ENCODE assay signal across 11 cellular contexts in the genomic region with DNA sequence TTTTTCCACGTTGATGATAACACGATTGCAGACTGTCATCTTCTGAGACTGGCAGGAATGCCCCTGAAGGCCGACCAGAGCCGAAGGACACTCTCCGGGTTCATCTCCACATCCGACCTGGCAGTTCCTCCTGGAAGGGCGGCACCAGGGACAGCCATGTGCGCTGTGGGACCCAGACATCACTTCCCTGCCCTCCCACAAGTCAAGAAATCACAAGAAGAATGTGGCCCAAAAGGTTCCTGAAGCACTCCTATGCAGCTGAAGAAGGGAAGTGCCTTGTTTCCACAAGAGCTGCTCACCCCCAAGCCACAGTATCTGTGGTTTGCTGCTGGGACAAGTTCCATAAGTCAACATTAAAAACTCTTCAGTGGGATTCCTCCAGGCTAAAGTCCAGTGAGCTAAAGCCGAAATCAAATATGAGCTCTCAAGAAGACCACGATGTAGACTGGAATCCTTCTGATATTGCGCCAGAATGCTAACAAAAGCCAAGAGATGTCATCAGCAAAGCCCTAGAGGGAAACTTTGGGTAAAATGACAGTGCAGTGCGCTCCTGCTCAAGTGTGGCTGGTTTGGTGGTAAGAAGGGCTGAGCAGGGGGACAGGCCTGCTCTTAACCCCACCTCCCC. TPM values are rescaled to one million over a fixed set of nuclear protein-coding genes. Genes with fewer than 3 reads are reported as not detected.
DNase-seq lines count a peak whose midpoint lies in the region; ATAC-seq and TF ChIP-seq lines count a peak whose summit lies in the region.
"Had no signal": no experiment of that assay in that cellular context is flagged by ENCODE, and none has a peak within 500 bp of the region (broad histone marks: within the 10 kb centered on the region; RNA-seq: fewer than 3 reads in every experiment).

No MANE protein-coding gene starts in this region.

- no peaks in the 10 kb centered on the region for H3K36me3 ChIP-seq in fibroblast of lung (ENCODE audit: control insufficient read depth, insufficient read depth, low read length)
- no peaks in the 10 kb centered on the region for H3K36me3 ChIP-seq in sigmoid colon

- peak overlapping the region; percentile 21 for H3K4me3 Mint-ChIP-seq in Calu3 (ENCODE audit: low read depth, unreplicated experiment)
- no peak overlapping the region for H3K4me3 Mint-ChIP-seq in CD4-positive, alpha-beta T cell
- H3K4me3 Mint-ChIP-seq in activated T-cell treated with anti-CD3 and anti-CD28 coated beads, Interleukin-2, amount 50 U/mL, for 24 hours = no peak overlapping the region

- H3K4me1 Mint-ChIP-seq in Calu3 (ENCODE audit: low read depth, unreplicated experiment) = peaks cover 80% of the 10 kb centered on the region
- peaks cover 30% of the 10 kb centered on the region for H3K4me1 Mint-ChIP-seq in CD4-positive, alpha-beta T cell (ENCODE audit: low read depth)
- peaks cover 49% of the 10 kb centered on the region for H3K4me1 Mint-ChIP-seq in activated T-cell treated with anti-CD3 and anti-CD28 coated beads, Interleukin-2, amount 50 U/mL, for 24 hours (ENCODE audit: low read depth)

- no TSS peak for BruUV-seq in Calu3 (replicated peaks; lab: Mats Ljungman, UMichigan)

- H2AFZ ChIP-seq in fibroblast of lung (ENCODE audit: low read length) = no peak overlapping the region

- no peak for TF ChIP-seq POLR2A in sigmoid colon (IDR thresholded peaks at IDR 0.05)

- H3K27ac ChIP-seq in fibroblast of lung (ENCODE audit: insufficient read depth, low read length) = peak overlapping the region; percentile 67
- peak overlapping the region; percentile 89 to 93 (median 90) for H3K27ac ChIP-seq in sigmoid colon
- H3K27ac ChIP-seq in CD4-positive, alpha-beta T cell (ENCODE audit: low read depth, low read length) = no peak overlapping the region

- H3K9me3 ChIP-seq in fibroblast of lung (ENCODE audit: control insufficient read depth, insufficient read depth, low read depth, low read length) = no peaks in the 10 kb centered on the region
- H3K9me3 ChIP-seq in sigmoid colon = no peaks in the 10 kb centered on the region
- H3K9me3 ChIP-seq in CD4-positive, alpha-beta T cell (ENCODE audit: control insufficient read depth, low read length) = no peaks in the 10 kb centered on the region

- peaks cover 3% of the 10 kb centered on the region for H4K20me1 ChIP-seq in fibroblast of lung (ENCODE audit: control insufficient read depth, extremely low read depth, insufficient read depth, low read length)

- CTCF ChIA-PET in Calu3 (lab: Charles Lee) = no interaction called here
- CTCF ChIA-PET in CD4-positive, alpha-beta T cell (lab: Charles Lee) = no interaction called here

- H3K27me3 ChIP-seq in fibroblast of lung (ENCODE audit: control insufficient read depth, insufficient read depth, low read length) (no peaks in the 10 kb centered on the region), sigmoid colon (no peaks in the 10 kb centered on the region)
- H3K27me3 ChIP-seq in CD4-positive, alpha-beta T cell (ENCODE audit: control insufficient read depth, insufficient read depth, low read length) = no peaks in the 10 kb centered on the region

- TF ChIP-seq EP300 in sigmoid colon (IDR thresholded peaks at IDR 0.05) = no peak

- TF ChIP-seq CTCF in Calu3 (IDR thresholded peaks at IDR 0.05; ENCODE audit: unreplicated experiment) (no peak), fibroblast of lung (conservative IDR thresholded peaks at IDR 0.05 in 1 of 2, IDR thresholded peaks at IDR 0.05 in 1 of 2; ENCODE audit: low read depth in 1 of 2, low read length in 2 of 2) (no peak), sigmoid colon (IDR thresholded peaks at IDR 0.05) (no peak)
- no peak for TF ChIP-seq CTCF in CD4-positive, alpha-beta T cell (IDR thresholded peaks at IDR 0.05)

- 71 to 73% methylated on average over 12 of the region's 12 CpGs for WGBS in sigmoid colon, 2 donors

- H3K4me1 ChIP-seq in fibroblast of lung (ENCODE audit: control insufficient read depth, extremely low read depth, insufficient read depth, low read length) (peaks cover 43% of the 10 kb centered on the region), sigmoid colon (peaks cover 0 to 87% (median 77%) of the 10 kb centered on the region in 4 donors)

- H3K27ac Mint-ChIP-seq in Calu3 (ENCODE audit: unreplicated experiment) = no peak overlapping the region
- no peak overlapping the region for H3K27ac Mint-ChIP-seq in CD4-positive, alpha-beta T cell
- no peak overlapping the region for H3K27ac Mint-ChIP-seq in activated T-cell treated with anti-CD3 and anti-CD28 coated beads, Interleukin-2, amount 50 U/mL, for 24 hours

- no peak for ATAC-seq in HG03469 (IDR thresholded peaks at IDR 0.05; ENCODE audit: unreplicated experiment)
- ATAC-seq in CD4-positive, alpha-beta T cell (ENCODE audit: poor library complexity) = no peak

- intact Hi-C loops in Calu3 (cut with micrococcal nuclease; ENCODE audit: unreplicated experiment) = no loop called here
- intact Hi-C loops in sigmoid colon (cut with DNase I) = loop anchor here (2.0 to 5.0 kb wide), 3 partner anchors 21 to 86 kb away; a partner anchor contains a TSS
- intact Hi-C loops in CD4-positive, alpha-beta T cell (cut with DNase I, micrococcal nuclease) = no loop called here

- peaks cover 69% of the 10 kb centered on the region for H3K79me2 ChIP-seq in fibroblast of lung (ENCODE audit: control insufficient read depth, insufficient read depth, low read length)

- no peak overlapping the region for H3K9ac ChIP-seq in fibroblast of lung (ENCODE audit: insufficient read depth, low read length)

- no peaks in the 10 kb centered on the region for H3K27me3 Mint-ChIP-seq in Calu3 (ENCODE audit: unreplicated experiment)
- no peaks in the 10 kb centered on the region for H3K27me3 Mint-ChIP-seq in CD4-positive, alpha-beta T cell
- H3K27me3 Mint-ChIP-seq in activated T-cell treated with anti-CD3 and anti-CD28 coated beads, Interleukin-2, amount 50 U/mL, for 24 hours = no peaks in the 10 kb centered on the region

- H3K4me3 ChIP-seq in fibroblast of lung (replicated peaks in 1 of 4; ENCODE audit: control extremely low read depth in 1 of 4, insufficient read depth in 1 of 4, low read depth in 3 of 4, low read length in 4 of 4) (no peak overlapping the region), sigmoid colon (peak overlapping the region in 3 of 4 donors; percentile 40 to 47 (median 44))

- H3K4me2 ChIP-seq in fibroblast of lung (ENCODE audit: extremely low read depth, insufficient read depth, low read length) = peak overlapping the region; percentile 52

- POLR2A ChIA-PET in CD4-positive, alpha-beta T cell (lab: Charles Lee) = no interaction called here

- peaks cover 26% of the 10 kb centered on the region for H3K36me3 Mint-ChIP-seq in Calu3 (ENCODE audit: insufficient read depth, unreplicated experiment)
- peaks cover 25% of the 10 kb centered on the region for H3K36me3 Mint-ChIP-seq in CD4-positive, alpha-beta T cell (ENCODE audit: low read depth)
- peaks cover 12% of the 10 kb centered on the region for H3K36me3 Mint-ChIP-seq in activated T-cell treated with anti-CD3 and anti-CD28 coated beads, Interleukin-2, amount 50 U/mL, for 24 hours (ENCODE audit: low read depth)

- DNase-seq in Calu3 (no peak), RPMI7951 (ENCODE audit: low read depth) (peak; percentile 93), fibroblast of lung (ENCODE audit: low read depth in 2 of 2) (peak; percentile 63 to 72), sigmoid colon (peak; percentile 63), NCI-H1694 treated with DMSO at 0.1 percent for 48 hours (lab: John Stamatoyannopoulos, UW) (no peak)
- no peak for DNase-seq in CD4-positive, alpha-beta T cell
- no peak for DNase-seq in activated T-cell treated with anti-CD3 and anti-CD28 coated beads, Interleukin-2, amount 50 U/mL, for 24 hours
- DNase-seq: dermis blood vessel endothelial cell; DND-41; stimulated activated CD4-positive, alpha-beta T cell treated with anti-CD3 and anti-CD28 coated beads, Interleukin-4, amount 100 ng/mL, for 24 hours had no signal

- H3K9me3 Mint-ChIP-seq in Calu3 (ENCODE audit: low read depth, unreplicated experiment) = no peaks in the 10 kb centered on the region
- no peaks in the 10 kb centered on the region for H3K9me3 Mint-ChIP-seq in CD4-positive, alpha-beta T cell
- H3K9me3 Mint-ChIP-seq in activated T-cell treated with anti-CD3 and anti-CD28 coated beads, Interleukin-2, amount 50 U/mL, for 24 hours = no peaks in the 10 kb centered on the region

RNA-seq across cellular contexts. Expression of a gene that starts 21.2 kb away (rescaled TPM):
- total RNA-seq in Calu3 (2022) (224 and 230 TPM in 2 replicates), fibroblast of lung (25.4 and 30.1 TPM in 2 replicates), sigmoid colon (10 to 100 TPM; 44.2 to 52.3 (median 48.3) TPM)
- 26.6 and 32.0 TPM in 2 replicates for total RNA-seq in RPMI7951 (2014; rRNA removed; shearing (Covaris generic))
- polyA plus RNA-seq in fibroblast of lung (41.4 and 55.3 TPM in 2 replicates), sigmoid colon (100 to 1,000 TPM in 1 of 3 donors, 10 to 100 TPM in 2; 75.1 to 126 (median 91.4) TPM)
- 28.6 and 40.8 TPM in 2 replicates for polyA plus RNA-seq in fibroblast of lung (2012)
- polyA minus RNA-seq in fibroblast of lung (ENCODE audit: low replicate concordance) = 18.3 and 26.8 TPM in 2 replicates
- total RNA-seq in CD4-positive, alpha-beta T cell = 10 to 100 TPM; 23.3 to 25.5 TPM

Comparison
In these comparisons a context has a peak if more than half of its experiments do, and no peak if none do; other contexts are left out.
1. DNase-seq: peak in RPMI7951 (single experiment), fibroblast of lung (2 of 2) and sigmoid colon (single experiment); none in Calu3 (single experiment), NCI-H1694 treated with DMSO at 0.1 percent for 48 hours (single experiment), CD4-positive, alpha-beta T cell (0 of 10) and activated T-cell treated with anti-CD3 and anti-CD28 coated beads, Interleukin-2, amount 50 U/mL, for 24 hours (single experiment).
2. H3K4me3 ChIP-seq: peak in sigmoid colon (3 of 4); none in fibroblast of lung (0 of 4).